1 cellular context compared by ENCODE assay signal in the genomic region with DNA sequence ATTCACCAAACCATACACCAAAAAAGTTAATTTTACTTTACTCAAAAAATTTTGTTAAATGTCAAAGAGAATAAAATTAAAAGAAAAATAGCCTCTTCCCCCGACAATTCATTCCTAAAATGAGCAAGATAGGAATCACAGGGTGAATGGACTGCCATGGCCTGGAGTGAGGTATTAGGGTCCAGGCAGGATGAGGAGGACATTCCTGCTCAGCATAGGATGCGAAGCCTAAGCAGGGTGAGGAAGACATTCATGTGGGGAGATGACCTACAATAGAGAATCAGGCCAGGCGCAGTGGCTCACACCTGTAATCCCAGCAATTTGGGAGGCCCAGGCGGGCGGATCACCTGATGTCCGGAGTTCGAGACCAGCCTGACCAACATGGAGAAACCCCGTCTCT.
TF ChIP-seq lines count a peak whose summit lies in the region.

No MANE protein-coding gene starts in this region.

TF ChIP-seq in K562, 482 proteins besides CTCF, POLR2A, EP300 and RAD21:
- no peak for TF ChIP-seq USF1 (CRISPR knock-in tag; IDR thresholded peaks at IDR 0.05)
- TF ChIP-seq, protein P1, sequence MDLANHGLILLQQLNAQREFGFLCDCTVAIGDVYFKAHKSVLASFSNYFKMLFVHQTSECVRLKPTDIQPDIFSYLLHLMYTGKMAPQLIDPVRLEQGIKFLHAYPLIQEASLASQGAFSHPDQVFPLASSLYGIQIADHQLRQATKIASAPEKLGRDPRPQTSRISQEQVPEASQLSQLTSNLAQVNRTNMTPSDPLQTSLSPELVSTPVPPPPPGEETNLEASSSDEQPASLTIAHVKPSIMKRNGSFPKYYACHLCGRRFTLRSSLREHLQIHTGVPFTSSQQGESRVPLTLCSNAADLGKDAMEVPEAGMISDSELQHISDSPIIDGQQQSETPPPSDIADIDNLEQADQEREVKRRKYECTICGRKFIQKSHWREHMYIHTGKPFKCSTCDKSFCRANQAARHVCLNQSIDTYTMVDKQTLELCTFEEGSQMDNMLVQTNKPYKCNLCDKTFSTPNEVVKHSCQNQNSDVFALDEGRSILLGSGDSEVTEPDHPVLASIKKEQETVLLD (IDR thresholded peaks at IDR 0.05) = no peak
- TF ChIP-seq, protein P2, sequence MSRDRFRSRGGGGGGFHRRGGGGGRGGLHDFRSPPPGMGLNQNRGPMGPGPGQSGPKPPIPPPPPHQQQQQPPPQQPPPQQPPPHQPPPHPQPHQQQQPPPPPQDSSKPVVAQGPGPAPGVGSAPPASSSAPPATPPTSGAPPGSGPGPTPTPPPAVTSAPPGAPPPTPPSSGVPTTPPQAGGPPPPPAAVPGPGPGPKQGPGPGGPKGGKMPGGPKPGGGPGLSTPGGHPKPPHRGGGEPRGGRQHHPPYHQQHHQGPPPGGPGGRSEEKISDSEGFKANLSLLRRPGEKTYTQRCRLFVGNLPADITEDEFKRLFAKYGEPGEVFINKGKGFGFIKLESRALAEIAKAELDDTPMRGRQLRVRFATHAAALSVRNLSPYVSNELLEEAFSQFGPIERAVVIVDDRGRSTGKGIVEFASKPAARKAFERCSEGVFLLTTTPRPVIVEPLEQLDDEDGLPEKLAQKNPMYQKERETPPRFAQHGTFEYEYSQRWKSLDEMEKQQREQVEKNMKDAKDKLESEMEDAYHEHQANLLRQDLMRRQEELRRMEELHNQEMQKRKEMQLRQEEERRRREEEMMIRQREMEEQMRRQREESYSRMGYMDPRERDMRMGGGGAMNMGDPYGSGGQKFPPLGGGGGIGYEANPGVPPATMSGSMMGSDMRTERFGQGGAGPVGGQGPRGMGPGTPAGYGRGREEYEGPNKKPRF (IDR thresholded peaks at IDR 0.05; ENCODE audit: low read depth, low read length) = no peak
- TF ChIP-seq PRPF4 (IDR thresholded peaks at IDR 0.05; ENCODE audit: insufficient read depth, low read depth, low read length, poor library complexity, severe bottlenecking) = no peak
- no peak for TF ChIP-seq ZFP30 (CRISPR knock-in tag; IDR thresholded peaks at IDR 0.05; ENCODE audit: borderline replicate concordance)
- no peak for TF ChIP-seq RUNX1 (IDR thresholded peaks at IDR 0.05; ENCODE audit: low read depth)
- no peak for TF ChIP-seq CBX5 (IDR thresholded peaks at IDR 0.05; ENCODE audit: borderline replicate concordance, low read depth)
- TF ChIP-seq ATF6 (CRISPR knock-in tag; IDR thresholded peaks at IDR 0.05) = no peak
- TF ChIP-seq, protein P3, sequence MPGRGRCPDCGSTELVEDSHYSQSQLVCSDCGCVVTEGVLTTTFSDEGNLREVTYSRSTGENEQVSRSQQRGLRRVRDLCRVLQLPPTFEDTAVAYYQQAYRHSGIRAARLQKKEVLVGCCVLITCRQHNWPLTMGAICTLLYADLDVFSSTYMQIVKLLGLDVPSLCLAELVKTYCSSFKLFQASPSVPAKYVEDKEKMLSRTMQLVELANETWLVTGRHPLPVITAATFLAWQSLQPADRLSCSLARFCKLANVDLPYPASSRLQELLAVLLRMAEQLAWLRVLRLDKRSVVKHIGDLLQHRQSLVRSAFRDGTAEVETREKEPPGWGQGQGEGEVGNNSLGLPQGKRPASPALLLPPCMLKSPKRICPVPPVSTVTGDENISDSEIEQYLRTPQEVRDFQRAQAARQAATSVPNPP (IDR thresholded peaks at IDR 0.05; ENCODE audit: borderline replicate concordance, insufficient read depth, insufficient read length) = no peak
- TF ChIP-seq ZNF121 (CRISPR knock-in tag; conservative IDR thresholded peaks at IDR 0.05) = no peak
- no peak for TF ChIP-seq ZNF609 (CRISPR knock-in tag; IDR thresholded peaks at IDR 0.05; ENCODE audit: borderline replicate concordance)
- no peak for TF ChIP-seq ELK3 (CRISPR knock-in tag; IDR thresholded peaks at IDR 0.05)
- TF ChIP-seq RCOR1 (IDR thresholded peaks at IDR 0.05; ENCODE audit: borderline replicate concordance in 1 of 2, low read depth in 2 of 2, low read length in 2 of 2) = no peak
